Comparison of ENCODE assay signal across 39 cellular contexts in genomic region chr10:123424537-123424936, GRCh38.
"Had no signal": no experiment of that assay in that cellular context is flagged by ENCODE, and none has a peak within 500 bp of the region (broad histone marks: within the 10 kb centered on the region; RNA-seq: fewer than 3 reads in every experiment).

No MANE protein-coding gene starts in this region.

- H3K36me3 Mint-ChIP-seq: activated naive CD4-positive, alpha-beta T cell treated with anti-CD3 and anti-CD28 coated beads, Interleukin-2, amount 10 ng/mL, durations not matched to agents 7 days and 5 days; activated naive CD4-positive, alpha-beta T cell treated with anti-CD3 and anti-CD28 coated beads, Interleukin-2, amount 50 U/mL, for 24 hours; activated naive CD4-positive, alpha-beta T cell treated with anti-CD3 and anti-CD28 coated beads, Interleukin-2, amount 50 U/mL, for 72 hours; activated naive CD8-positive, alpha-beta T cell; activated naive CD8-positive, alpha-beta T cell treated with anti-CD3 and anti-CD28 coated beads, Interleukin-2, amount 10 ng/mL, durations not matched to agents 7 days and 5 days; brain had no signal

- DNase-seq: activated effector memory CD4-positive, alpha-beta T cell treated with anti-CD3 and anti-CD28 coated beads, Interleukin-2, amount 50 U/mL, for 16 hours; activated effector memory CD4-positive, alpha-beta T cell treated with Interleukin-2 at 50 U/mL for 16 hours; activated gamma-delta T cell; activated gamma-delta T cell treated with Interleukin-2 at 50 U/mL for 16 hours; activated naive CD4-positive, alpha-beta T cell; activated naive CD4-positive, alpha-beta T cell treated with anti-CD3 and anti-CD28 coated beads for 36 hours; activated naive CD4-positive, alpha-beta T cell treated with anti-CD3 and anti-CD28 coated beads, Interleukin-2, amount 10 ng/mL, durations not matched to agents 7 days and 5 days; activated naive CD4-positive, alpha-beta T cell treated with anti-CD3 and anti-CD28 coated beads, Interleukin-2, amount 50 U/mL, for 16 hours; activated naive CD4-positive, alpha-beta T cell treated with Interleukin-2 at 50 U/mL for 16 hours; activated naive CD8-positive, alpha-beta T cell treated with anti-CD3 and anti-CD28 coated beads for 36 hours; activated naive CD8-positive, alpha-beta T cell treated with anti-CD3 and anti-CD28 coated beads, Interleukin-2, amount 10 ng/mL, durations not matched to agents 7 days and 5 days; activated naive CD8-positive, alpha-beta T cell treated with anti-CD3 and anti-CD28 coated beads, Interleukin-2, amount 50 U/mL, for 24 hours; activated T-cell treated with anti-CD3 and anti-CD28 coated beads for 4 hours; activated T-cell treated with anti-CD3 and anti-CD28 coated beads, Interleukin-2, amount 50 U/mL, for 1 hour; activated T-cell treated with anti-CD3 and anti-CD28 coated beads, Interleukin-2, amount 50 U/mL, for 24 hours; activated T-cell treated with anti-CD3 and anti-CD28 coated beads, Interleukin-2, amount 50 U/mL, for 4 hours; activated T-cell treated with anti-CD3 and anti-CD28 coated beads, Interleukin-2, amount 50 U/mL, for 48 hours; activated T-cell treated with anti-CD3 and anti-CD28 coated beads, Interleukin-2, amount 50 U/mL, for 72 hours; adrenal gland; amniotic stem cell; amygdala; anterior cingulate cortex; aorta; body of pancreas; brain microvascular endothelial cell; caudate nucleus; central memory CD4-positive, alpha-beta T cell; cerebellar nuclear complex had no signal

- H3K4me3 Mint-ChIP-seq: activated naive CD4-positive, alpha-beta T cell treated with anti-CD3 and anti-CD28 coated beads for 36 hours; activated naive CD4-positive, alpha-beta T cell treated with anti-CD3 and anti-CD28 coated beads, Interleukin-2, amount 10 ng/mL, durations not matched to agents 7 days and 5 days; activated naive CD4-positive, alpha-beta T cell treated with anti-CD3 and anti-CD28 coated beads, Interleukin-2, amount 50 U/mL, for 24 hours; activated naive CD8-positive, alpha-beta T cell; activated naive CD8-positive, alpha-beta T cell treated with anti-CD3 and anti-CD28 coated beads for 36 hours; activated naive CD8-positive, alpha-beta T cell treated with anti-CD3 and anti-CD28 coated beads, Interleukin-2, amount 10 ng/mL, durations not matched to agents 7 days and 5 days; activated naive CD8-positive, alpha-beta T cell treated with anti-CD3 and anti-CD28 coated beads, Interleukin-2, amount 50 U/mL, for 24 hours; activated T-cell treated with anti-CD3 and anti-CD28 coated beads, Interleukin-2, amount 50 U/mL, for 24 hours; activated T-cell treated with anti-CD3 and anti-CD28 coated beads, Interleukin-2, amount 50 U/mL, for 4 hours; activated T-cell treated with anti-CD3 and anti-CD28 coated beads, Interleukin-2, amount 50 U/mL, for 72 hours; activated T-helper 1 cell treated with anti-CD3 and anti-CD28 coated beads, Interleukin-12 subunit alpha, Interleukin-12 subunit beta, Interleukin-2, Interleukin-4 antibody, amounts not matched to agents 30 ng/mL and 10 ng/mL and 1 ng/mL, durations not matched to agents 14 hours and 24 hours and 36 hours; activated T-helper 17 cell treated with anti-CD3 and anti-CD28 coated beads, Interleukin-2, amount 50 U/mL, for 72 hours; brain; central memory CD8-positive, alpha-beta T cell had no signal

- H3K9me3 Mint-ChIP-seq: activated naive CD4-positive, alpha-beta T cell treated with anti-CD3 and anti-CD28 coated beads for 36 hours; activated naive CD4-positive, alpha-beta T cell treated with anti-CD3 and anti-CD28 coated beads, Interleukin-2, amount 10 ng/mL, durations not matched to agents 7 days and 5 days; activated naive CD4-positive, alpha-beta T cell treated with anti-CD3 and anti-CD28 coated beads, Interleukin-2, amount 50 U/mL, for 24 hours; activated naive CD4-positive, alpha-beta T cell treated with anti-CD3 and anti-CD28 coated beads, Interleukin-2, amount 50 U/mL, for 72 hours; activated naive CD8-positive, alpha-beta T cell treated with anti-CD3 and anti-CD28 coated beads for 36 hours; activated naive CD8-positive, alpha-beta T cell treated with anti-CD3 and anti-CD28 coated beads, Interleukin-2, amount 10 ng/mL, durations not matched to agents 7 days and 5 days; activated naive CD8-positive, alpha-beta T cell treated with anti-CD3 and anti-CD28 coated beads, Interleukin-2, amount 50 U/mL, for 24 hours; activated T-cell treated with anti-CD3 and anti-CD28 coated beads, Interleukin-2, amount 50 U/mL, for 24 hours; activated T-cell treated with anti-CD3 and anti-CD28 coated beads, Interleukin-2, amount 50 U/mL, for 4 hours; activated T-cell treated with anti-CD3 and anti-CD28 coated beads, Interleukin-2, amount 50 U/mL, for 72 hours; activated T-helper 1 cell treated with anti-CD3 and anti-CD28 coated beads, Interleukin-12 subunit alpha, Interleukin-12 subunit beta, Interleukin-2, Interleukin-4 antibody, amounts not matched to agents 30 ng/mL and 10 ng/mL and 1 ng/mL, durations not matched to agents 14 hours and 24 hours and 36 hours; activated T-helper 2 cell treated with anti-CD3 and anti-CD28 coated beads, Interferon-gamma antibody, Interleukin-2, Interleukin-4, amounts not matched to agents 10 μg/mL and 5 μg/mL and 100 μg/mL, durations not matched to agents 14 hours and 24 hours and 36 hours; central memory CD8-positive, alpha-beta T cell had no signal

- H3K4me1 Mint-ChIP-seq: activated naive CD4-positive, alpha-beta T cell treated with anti-CD3 and anti-CD28 coated beads, Interleukin-2, amount 10 ng/mL, durations not matched to agents 7 days and 5 days; activated naive CD4-positive, alpha-beta T cell treated with anti-CD3 and anti-CD28 coated beads, Interleukin-2, amount 50 U/mL, for 24 hours; activated naive CD8-positive, alpha-beta T cell treated with anti-CD3 and anti-CD28 coated beads for 36 hours; activated naive CD8-positive, alpha-beta T cell treated with anti-CD3 and anti-CD28 coated beads, Interleukin-2, amount 10 ng/mL, durations not matched to agents 7 days and 5 days; activated naive CD8-positive, alpha-beta T cell treated with anti-CD3 and anti-CD28 coated beads, Interleukin-2, amount 50 U/mL, for 24 hours; activated T-helper 17 cell treated with anti-CD3 and anti-CD28 coated beads, Interleukin-2, amount 50 U/mL, for 72 hours; central memory CD8-positive, alpha-beta T cell had no signal

- H3K27me3 Mint-ChIP-seq: activated T-helper 17 cell treated with anti-CD3 and anti-CD28 coated beads, Interleukin-2, amount 50 U/mL, for 72 hours had no signal

- H3K27ac Mint-ChIP-seq: activated naive CD4-positive, alpha-beta T cell treated with anti-CD3 and anti-CD28 coated beads for 36 hours; activated naive CD4-positive, alpha-beta T cell treated with anti-CD3 and anti-CD28 coated beads, Interleukin-2, amount 10 ng/mL, durations not matched to agents 7 days and 5 days; activated naive CD4-positive, alpha-beta T cell treated with anti-CD3 and anti-CD28 coated beads, Interleukin-2, amount 50 U/mL, for 24 hours; activated naive CD4-positive, alpha-beta T cell treated with anti-CD3 and anti-CD28 coated beads, Interleukin-2, amount 50 U/mL, for 72 hours; activated naive CD8-positive, alpha-beta T cell; activated naive CD8-positive, alpha-beta T cell treated with anti-CD3 and anti-CD28 coated beads for 36 hours; activated naive CD8-positive, alpha-beta T cell treated with anti-CD3 and anti-CD28 coated beads, Interleukin-2, amount 10 ng/mL, durations not matched to agents 7 days and 5 days; activated naive CD8-positive, alpha-beta T cell treated with anti-CD3 and anti-CD28 coated beads, Interleukin-2, amount 50 U/mL, for 24 hours; activated T-cell treated with anti-CD3 and anti-CD28 coated beads, Interleukin-2, amount 50 U/mL, for 24 hours; activated T-cell treated with anti-CD3 and anti-CD28 coated beads, Interleukin-2, amount 50 U/mL, for 72 hours; activated T-helper 1 cell treated with anti-CD3 and anti-CD28 coated beads, Interleukin-12 subunit alpha, Interleukin-12 subunit beta, Interleukin-2, Interleukin-4 antibody, amounts not matched to agents 30 ng/mL and 10 ng/mL and 1 ng/mL, durations not matched to agents 14 hours and 24 hours and 36 hours; activated T-helper 17 cell treated with anti-CD3 and anti-CD28 coated beads, Interleukin-2, amount 50 U/mL, for 72 hours; activated T-helper 2 cell treated with anti-CD3 and anti-CD28 coated beads, Interferon-gamma antibody, Interleukin-2, Interleukin-4, amounts not matched to agents 10 μg/mL and 5 μg/mL and 100 μg/mL, durations not matched to agents 14 hours and 24 hours and 36 hours; brain had no signal

- H3K27ac ChIP-seq: adrenal gland, ascending aorta, body of pancreas, brain microvascular endothelial cell, breast epithelium, cardiac muscle cell had no signal
